In genomic region chr2:131801745-131802350, GRCh38 we compare ENCODE assay signal across 8 cellular contexts.
DNase-seq lines count a peak whose midpoint lies in the region; ATAC-seq and TF ChIP-seq lines count a peak whose summit lies in the region.
"Not testable (repeated sequence)": the region's sequence is repeated elsewhere in the genome, so short reads cannot be mapped to it uniquely, and the experiment has no call there.

No MANE protein-coding gene starts in this region.

- H3K4me3 ChIP-seq in H7 (ENCODE audit: insufficient read depth, low read depth, low read length) (peak overlapping the region; percentile 43), adipocyte (ENCODE audit: low read length) (peak overlapping the region; percentile 77), testis (peak overlapping the region; percentile 57 to 64)
- H3K4me3 ChIP-seq in Karpas-422 (ENCODE audit: low read length) = not testable (repeated sequence)

- not testable (repeated sequence) for H3K79me2 ChIP-seq in Karpas-422 (ENCODE audit: low read length)

- not testable (repeated sequence) for H3K9me2 ChIP-seq in Karpas-422 (replicated peaks; ENCODE audit: insufficient read depth, low read length)

- not testable (repeated sequence) for H3K27ac ChIP-seq in Karpas-422 (ENCODE audit: low read length)
- peak overlapping the region; percentile 61 to 65 for H3K27ac ChIP-seq in testis

- H4K20me1 ChIP-seq in Karpas-422 (ENCODE audit: insufficient read depth, low read depth, low read length) = not testable (repeated sequence)

- not testable (repeated sequence) for H3K27me3 ChIP-seq in H7 (ENCODE audit: control insufficient read depth, insufficient read depth, low read length); Karpas-422 (ENCODE audit: low read length); adipocyte (replicated peaks; ENCODE audit: control insufficient read depth, insufficient read depth, low read length); testis

- not testable (repeated sequence) for H3K4me1 ChIP-seq in Karpas-422 (ENCODE audit: low read length); adipocyte (ENCODE audit: control insufficient read depth, insufficient read depth, low read length); testis

- peak; percentile 93 for ATAC-seq in Right ventricle myocardium superior (ENCODE audit: poor library complexity)

- not testable (repeated sequence) for H3K36me3 ChIP-seq in H7 (replicated peaks; ENCODE audit: control insufficient read depth, insufficient read depth, low read length); Karpas-422 (ENCODE audit: insufficient read depth, low read length); adipocyte (ENCODE audit: control insufficient read depth, insufficient read depth, low read length, severe bottlenecking); testis (ENCODE audit: low read depth, missing control alignments)

- whole genome bisulfite sequencing in testis, 2 donors = 0% methylated on average over 4 to 40 of the region's 41 CpGs

- not testable (repeated sequence) for H2AFZ ChIP-seq in Karpas-422 (ENCODE audit: low read length)

- H3K4me2 ChIP-seq in Karpas-422 (ENCODE audit: low read depth, low read length, poor library complexity, severe bottlenecking) = peak overlapping the region; percentile 23

- DNase-seq in GM03348 (ENCODE audit: low spot score) (peak; percentile 80), H7 (peak; percentile 82), Karpas-422 (peak; percentile 76), T-helper 1 cell (peak; percentile 48 to 65 (median 60)), adipocyte (ENCODE audit: low read depth) (peak; percentile 59), Right ventricle myocardium superior (peak; percentile 80), pons (ENCODE audit: low spot score) (peak; percentile 15), testis (peak; percentile 80)

- not testable (repeated sequence) for H3K9ac ChIP-seq in Karpas-422 (ENCODE audit: low read length); adipocyte (ENCODE audit: low read length)

- not testable (repeated sequence) for TF ChIP-seq POLR2A in testis (IDR thresholded peaks at IDR 0.05)

- TF ChIP-seq CTCF in testis (IDR thresholded peaks at IDR 0.05) = peak; percentile 82 to 88 (median 86)

- intact Hi-C loops in Right ventricle myocardium superior (cut with DNase I) = not testable (repeated sequence)
- intact Hi-C loops in testis (cut with DNase I; ENCODE audit: low total_unique reads) = loop anchor here (10.0 kb wide), 1 partner anchor 127 kb away; no protein-coding TSS in a partner anchor

- not testable (repeated sequence) for H3K9me3 ChIP-seq in Karpas-422 (ENCODE audit: low read length); adipocyte (ENCODE audit: control insufficient read depth, low read length); testis

Comparison
In these comparisons a context has a peak if more than half of its experiments do, and no peak if none do; other contexts are left out.
1. DNase-seq: peak in every context shown above with its lines; median percentile 82 in H7; 80 in GM03348; 80 in Right ventricle myocardium superior; 80 in testis; 76 in Karpas-422; 60 in T-helper 1 cell; 59 in adipocyte; 15 in pons.